In the genomic region with DNA sequence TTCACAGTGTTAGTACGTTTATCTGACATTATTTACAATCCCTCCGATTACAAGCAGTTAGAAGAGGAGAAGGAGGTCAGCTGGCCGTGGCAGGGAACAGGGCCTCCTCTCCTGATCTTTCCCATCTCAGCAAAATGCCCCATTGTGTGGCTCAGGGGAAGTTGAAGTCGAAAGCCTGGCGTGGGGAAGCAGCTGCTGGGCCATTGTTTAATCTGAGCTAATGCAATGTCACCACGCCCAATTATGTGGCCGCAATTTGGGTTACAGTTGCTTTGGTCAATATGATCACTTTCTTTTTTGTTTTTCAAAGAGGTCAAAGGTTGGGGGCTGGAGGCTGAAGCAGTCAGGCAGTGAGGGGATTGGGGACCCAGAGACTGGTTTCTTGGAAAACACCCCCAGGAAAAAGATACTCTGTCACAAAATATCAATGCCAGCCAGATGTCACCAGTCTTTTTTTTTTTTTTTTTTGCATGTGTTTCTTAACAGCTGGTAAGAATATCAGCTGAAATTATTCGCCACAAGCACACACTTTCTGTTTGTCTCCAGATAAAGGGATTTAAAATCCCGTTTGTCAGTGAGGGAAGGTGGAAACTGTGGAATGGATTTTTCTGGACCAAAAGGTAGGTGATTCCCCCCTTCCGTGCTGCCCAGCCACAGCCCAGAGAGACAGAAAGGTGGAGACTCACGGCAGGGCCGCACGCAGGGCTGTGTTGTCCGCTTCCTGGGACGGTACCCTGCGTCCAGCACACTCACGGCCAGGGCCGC, we compare ENCODE assay signal across 1 cellular context.
TF ChIP-seq lines count a peak whose summit lies in the region.

No MANE protein-coding gene starts in this region.

TF ChIP-seq in HepG2, 621 proteins besides CTCF, POLR2A, EP300 and RAD21 (continued from another document):
- TF ChIP-seq, protein P1, sequence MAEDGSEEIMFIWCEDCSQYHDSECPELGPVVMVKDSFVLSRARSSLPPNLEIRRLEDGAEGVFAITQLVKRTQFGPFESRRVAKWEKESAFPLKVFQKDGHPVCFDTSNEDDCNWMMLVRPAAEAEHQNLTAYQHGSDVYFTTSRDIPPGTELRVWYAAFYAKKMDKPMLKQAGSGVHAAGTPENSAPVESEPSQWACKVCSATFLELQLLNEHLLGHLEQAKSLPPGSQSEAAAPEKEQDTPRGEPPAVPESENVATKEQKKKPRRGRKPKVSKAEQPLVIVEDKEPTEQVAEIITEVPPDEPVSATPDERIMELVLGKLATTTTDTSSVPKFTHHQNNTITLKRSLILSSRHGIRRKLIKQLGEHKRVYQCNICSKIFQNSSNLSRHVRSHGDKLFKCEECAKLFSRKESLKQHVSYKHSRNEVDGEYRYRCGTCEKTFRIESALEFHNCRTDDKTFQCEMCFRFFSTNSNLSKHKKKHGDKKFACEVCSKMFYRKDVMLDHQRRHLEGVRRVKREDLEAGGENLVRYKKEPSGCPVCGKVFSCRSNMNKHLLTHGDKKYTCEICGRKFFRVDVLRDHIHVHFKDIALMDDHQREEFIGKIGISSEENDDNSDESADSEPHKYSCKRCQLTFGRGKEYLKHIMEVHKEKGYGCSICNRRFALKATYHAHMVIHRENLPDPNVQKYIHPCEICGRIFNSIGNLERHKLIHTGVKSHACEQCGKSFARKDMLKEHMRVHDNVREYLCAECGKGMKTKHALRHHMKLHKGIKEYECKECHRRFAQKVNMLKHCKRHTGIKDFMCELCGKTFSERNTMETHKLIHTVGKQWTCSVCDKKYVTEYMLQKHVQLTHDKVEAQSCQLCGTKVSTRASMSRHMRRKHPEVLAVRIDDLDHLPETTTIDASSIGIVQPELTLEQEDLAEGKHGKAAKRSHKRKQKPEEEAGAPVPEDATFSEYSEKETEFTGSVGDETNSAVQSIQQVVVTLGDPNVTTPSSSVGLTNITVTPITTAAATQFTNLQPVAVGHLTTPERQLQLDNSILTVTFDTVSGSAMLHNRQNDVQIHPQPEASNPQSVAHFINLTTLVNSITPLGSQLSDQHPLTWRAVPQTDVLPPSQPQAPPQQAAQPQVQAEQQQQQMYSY (CRISPR knock-in tag; IDR thresholded peaks at IDR 0.05) = peak; percentile 85
